In the genomic region with DNA sequence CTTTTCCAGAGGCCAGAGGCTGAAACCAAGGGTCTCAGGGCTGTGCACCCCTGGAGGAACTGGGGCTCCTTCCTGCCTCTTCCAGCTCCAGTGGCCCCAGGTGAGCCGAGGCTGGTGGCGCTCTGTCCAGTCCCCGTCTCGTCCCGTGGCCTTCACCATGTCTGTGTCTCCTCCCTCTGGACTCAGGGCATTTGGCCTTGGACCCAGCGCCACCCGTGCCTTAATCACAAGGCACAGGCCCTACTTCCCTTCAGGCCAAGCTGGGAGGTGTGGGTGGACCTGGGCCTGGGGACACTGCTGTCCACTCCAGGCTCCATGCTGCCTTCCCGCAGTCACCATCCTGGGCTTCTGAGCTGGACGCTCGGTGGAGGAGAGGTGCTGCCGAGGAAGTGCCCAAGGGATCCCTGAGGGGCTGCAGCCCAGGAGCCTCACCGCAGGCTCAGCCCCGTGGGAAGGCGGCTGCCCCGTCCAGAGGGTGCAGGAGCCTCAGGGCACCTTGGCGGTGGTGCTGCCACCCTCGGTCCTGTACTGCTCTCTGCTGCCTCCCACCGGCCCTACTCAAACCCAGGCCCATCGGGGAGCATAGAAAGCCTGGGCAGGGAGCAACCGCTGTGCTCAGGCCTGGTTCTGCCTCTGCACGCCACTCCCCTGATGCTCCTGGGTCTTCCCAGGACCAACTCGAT, we compare ENCODE assay signal across 17 cellular contexts.
"Had no signal": no experiment of that assay in that cellular context is flagged by ENCODE, and none has a peak within 500 bp of the region (broad histone marks: within the 10 kb centered on the region; RNA-seq: fewer than 3 reads in every experiment).

No MANE protein-coding gene starts in this region.

- H3K27ac ChIP-seq: breast epithelium, parathyroid adenoma, sigmoid colon, spleen, upper lobe of left lung had no signal

- H3K4me1 Mint-ChIP-seq: memory B cell; naive thymus-derived CD4-positive, alpha-beta T cell; stimulated activated naive CD8-positive, alpha-beta T cell treated with anti-CD3 and anti-CD28 coated beads, Interleukin-15, amount 100 ng/mL, for 72 hours had no signal

- H3K27me3 Mint-ChIP-seq: memory B cell; naive thymus-derived CD4-positive, alpha-beta T cell; stimulated activated naive CD8-positive, alpha-beta T cell treated with anti-CD3 and anti-CD28 coated beads, Interleukin-15, amount 100 ng/mL, for 72 hours had no signal

- H3K4me1 ChIP-seq: breast epithelium, parathyroid adenoma, sigmoid colon, upper lobe of left lung had no signal

- H3K9me3 ChIP-seq: breast epithelium, mucosa of descending colon, sigmoid colon, spleen, upper lobe of left lung had no signal

- H3K79me2 ChIP-seq: parathyroid adenoma had no signal

- H3K36me3 ChIP-seq: breast epithelium had no signal

- H2AFZ ChIP-seq: parathyroid adenoma had no signal

- H3K27ac Mint-ChIP-seq: memory B cell; naive thymus-derived CD4-positive, alpha-beta T cell had no signal

- DNase-seq: activated naive CD4-positive, alpha-beta T cell treated with Interleukin-2 at 50 U/mL for 16 hours; aorta; cerebellar nuclear complex; effector memory CD4-positive, alpha-beta T cell; foreskin melanocyte; kidney glomerular epithelial cell; left ventricle myocardium superior; mucosa of descending colon; naive thymus-derived CD4-positive, alpha-beta T cell; sigmoid colon; spleen; stimulated activated naive CD8-positive, alpha-beta T cell treated with anti-CD3 and anti-CD28 coated beads, Interleukin-15, amount 100 ng/mL, for 72 hours had no signal

- H3K4me3 ChIP-seq: breast epithelium, mucosa of descending colon, sigmoid colon, spleen, upper lobe of left lung had no signal

- ATAC-seq: activated CD4-positive, CD25-positive, alpha-beta regulatory T cell treated with anti-CD3 and anti-CD28 coated beads, Interleukin-2, amount 50 U/mL, for 24 hours; left ventricle myocardium superior; mucosa of descending colon; naive thymus-derived CD4-positive, alpha-beta T cell; stimulated activated naive CD8-positive, alpha-beta T cell treated with anti-CD3 and anti-CD28 coated beads, Interleukin-15, amount 100 ng/mL, for 72 hours had no signal

- H3K27me3 ChIP-seq: breast epithelium, sigmoid colon, spleen, upper lobe of left lung had no signal

- H3K9me3 Mint-ChIP-seq: memory B cell; naive thymus-derived CD4-positive, alpha-beta T cell; stimulated activated naive CD8-positive, alpha-beta T cell treated with anti-CD3 and anti-CD28 coated beads, Interleukin-15, amount 100 ng/mL, for 72 hours had no signal

- H3K9ac ChIP-seq: parathyroid adenoma had no signal

- H3K4me3 Mint-ChIP-seq: memory B cell; naive thymus-derived CD4-positive, alpha-beta T cell; stimulated activated naive CD8-positive, alpha-beta T cell treated with anti-CD3 and anti-CD28 coated beads, Interleukin-15, amount 100 ng/mL, for 72 hours had no signal
